In genomic region chr22:35064664-35065063, GRCh38 we compare ENCODE assay signal across 13 cellular contexts. TPM values are rescaled to one million over a fixed set of nuclear protein-coding genes. Genes with fewer than 3 reads are reported as not detected.
DNase-seq lines count a peak whose midpoint lies in the region; ATAC-seq and TF ChIP-seq lines count a peak whose summit lies in the region.
"Had no signal": no experiment of that assay in that cellular context is flagged by ENCODE, and none has a peak within 500 bp of the region (broad histone marks: within the 10 kb centered on the region; RNA-seq: fewer than 3 reads in every experiment).

No MANE protein-coding gene starts in this region.

- H3K9me3 Mint-ChIP-seq in stimulated activated naive CD8-positive, alpha-beta T cell treated with anti-CD3 and anti-CD28 coated beads, Interleukin-15, amount 100 ng/mL, for 72 hours, result peaks cover 0 to 5% of the 10 kb centered on the region in 2 donors
- no peaks in the 10 kb centered on the region for H3K9me3 Mint-ChIP-seq in activated T-helper 17 cell treated with anti-CD3 and anti-CD28 coated beads, Interleukin-2, amount 50 U/mL, for 72 hours
- H3K9me3 Mint-ChIP-seq: activated CD4-positive, alpha-beta T cell treated with anti-CD3 and anti-CD28 coated beads, Interleukin-2, amount 10 ng/mL, durations not matched to agents 7 days and 5 days had no signal

- no peak for TF ChIP-seq CTCF in heart right ventricle (IDR thresholded peaks at IDR 0.05)

- peaks cover 5% of the 10 kb centered on the region for H3K4me1 Mint-ChIP-seq in stimulated activated naive CD8-positive, alpha-beta T cell treated with anti-CD3 and anti-CD28 coated beads, Interleukin-15, amount 100 ng/mL, for 72 hours
- H3K4me1 Mint-ChIP-seq in activated T-helper 17 cell treated with anti-CD3 and anti-CD28 coated beads, Interleukin-2, amount 50 U/mL, for 72 hours, result no peaks in the 10 kb centered on the region

- no peaks in the 10 kb centered on the region for H3K36me3 ChIP-seq in heart right ventricle
- H3K36me3 ChIP-seq: adrenal gland, vagina had no signal

- no peak overlapping the region for H3K27ac Mint-ChIP-seq in stimulated activated naive CD8-positive, alpha-beta T cell treated with anti-CD3 and anti-CD28 coated beads, Interleukin-15, amount 100 ng/mL, for 72 hours
- no peak overlapping the region for H3K27ac Mint-ChIP-seq in activated T-helper 17 cell treated with anti-CD3 and anti-CD28 coated beads, Interleukin-2, amount 50 U/mL, for 72 hours
- H3K27ac Mint-ChIP-seq: activated CD4-positive, alpha-beta T cell treated with anti-CD3 and anti-CD28 coated beads, Interleukin-2, amount 10 ng/mL, durations not matched to agents 7 days and 5 days had no signal

- H3K4me1 ChIP-seq in heart right ventricle, result no peaks in the 10 kb centered on the region
- H3K4me1 ChIP-seq: adrenal gland, vagina had no signal

- H3K27ac ChIP-seq in heart right ventricle, result no peak overlapping the region
- H3K27ac ChIP-seq: adrenal gland, vagina had no signal

- peaks cover 0 to 13% (median 0%) of the 10 kb centered on the region in 7 donors for H3K27me3 ChIP-seq in heart right ventricle
- H3K27me3 ChIP-seq: adrenal gland, vagina had no signal

- WGBS in heart right ventricle, 2 donors, result 96 to 100% methylated on average over 1 of the region's 1 CpG

- H3K27me3 Mint-ChIP-seq in stimulated activated naive CD8-positive, alpha-beta T cell treated with anti-CD3 and anti-CD28 coated beads, Interleukin-15, amount 100 ng/mL, for 72 hours, result peaks cover 6% of the 10 kb centered on the region
- H3K27me3 Mint-ChIP-seq in activated T-helper 17 cell treated with anti-CD3 and anti-CD28 coated beads, Interleukin-2, amount 50 U/mL, for 72 hours, result peaks cover 8% of the 10 kb centered on the region
- H3K27me3 Mint-ChIP-seq: activated CD4-positive, alpha-beta T cell treated with anti-CD3 and anti-CD28 coated beads, Interleukin-2, amount 10 ng/mL, durations not matched to agents 7 days and 5 days had no signal

- H3K36me3 Mint-ChIP-seq in activated T-helper 17 cell treated with anti-CD3 and anti-CD28 coated beads, Interleukin-2, amount 50 U/mL, for 72 hours (ENCODE audit: low read depth), result no peaks in the 10 kb centered on the region

- intact Hi-C loops in heart right ventricle (cut with DNase I), result no loop called here

- no peak overlapping the region for H3K4me3 ChIP-seq in heart right ventricle
- H3K4me3 ChIP-seq: adrenal gland, vagina had no signal

- H3K9me3 ChIP-seq in heart right ventricle, result peaks cover 0 to 5% (median 0%) of the 10 kb centered on the region in 11 donors
- H3K9me3 ChIP-seq: adrenal gland, vagina had no signal

- ATAC-seq in stimulated activated naive CD8-positive, alpha-beta T cell treated with anti-CD3 and anti-CD28 coated beads, Interleukin-15, amount 100 ng/mL, for 72 hours, result peak; percentile 52
- ATAC-seq in stimulated activated naive CD8-positive, alpha-beta T cell treated with anti-CD3 and anti-CD28 coated beads, Interleukin-15, Interleukin-2, amounts not matched to agents 100 U/mL and 50 U/mL, for 24 hours, result no peak
- peak; percentile 69 for ATAC-seq in HG03432 (IDR thresholded peaks at IDR 0.05; ENCODE audit: unreplicated experiment)
- ATAC-seq in activated T-helper 17 cell treated with anti-CD3 and anti-CD28 coated beads, Interleukin-2, amount 50 U/mL, for 72 hours (replicated peaks), result peak; percentile 63
- ATAC-seq in heart right ventricle, result no peak

- no peak for DNase-seq in stimulated activated naive CD8-positive, alpha-beta T cell treated with anti-CD3 and anti-CD28 coated beads, Interleukin-15, amount 100 ng/mL, for 72 hours
- DNase-seq in stimulated activated naive CD8-positive, alpha-beta T cell treated with anti-CD3 and anti-CD28 coated beads, Interleukin-15, Interleukin-2, amounts not matched to agents 100 U/mL and 50 U/mL, for 24 hours, result no peak
- DNase-seq in AG20443 (ENCODE audit: low spot score), result no peak
- DNase-seq in SK-N-DZ (ENCODE audit: low spot score), result no peak
- DNase-seq in KG1 (lab: John Stamatoyannopoulos, UW), result no peak
- no peak for DNase-seq in heart right ventricle
- DNase-seq: activated CD4-positive, alpha-beta T cell treated with anti-CD3 and anti-CD28 coated beads, Interleukin-2, amount 10 ng/mL, durations not matched to agents 7 days and 5 days; adrenal gland had no signal

- no peak overlapping the region for H3K4me3 Mint-ChIP-seq in stimulated activated naive CD8-positive, alpha-beta T cell treated with anti-CD3 and anti-CD28 coated beads, Interleukin-15, amount 100 ng/mL, for 72 hours
- no peak overlapping the region for H3K4me3 Mint-ChIP-seq in activated T-helper 17 cell treated with anti-CD3 and anti-CD28 coated beads, Interleukin-2, amount 50 U/mL, for 72 hours
- H3K4me3 Mint-ChIP-seq: activated CD4-positive, alpha-beta T cell treated with anti-CD3 and anti-CD28 coated beads, Interleukin-2, amount 10 ng/mL, durations not matched to agents 7 days and 5 days had no signal

RNA-seq across cellular contexts. Expression of gene ISX, which starts 1.3 kb away (rescaled TPM):
- total RNA-seq in activated T-helper 17 cell treated with anti-CD3 and anti-CD28 coated beads, Interleukin-2, amount 50 U/mL, for 72 hours, result not detected
- polyA plus RNA-seq in SK-N-DZ (2014; cell fraction: cytosol; rRNA removed), result not detected in 2 replicates
- polyA plus RNA-seq in SK-N-DZ (2014; cell fraction: nucleus; rRNA removed), result not detected in 2 replicates
- not detected for total RNA-seq in heart right ventricle
- not detected for polyA plus RNA-seq in heart right ventricle
- total RNA-seq: activated CD4-positive, alpha-beta T cell treated with anti-CD3 and anti-CD28 coated beads, Interleukin-2, amount 10 ng/mL, durations not matched to agents 7 days and 5 days; LHCN-M2; omental fat pad; vagina had no signal
- polyA plus RNA-seq: adrenal gland had no signal

Comparison
In these comparisons a context has a peak if more than half of its experiments do, and no peak if none do; other contexts are left out.
1. ATAC-seq: peak in stimulated activated naive CD8-positive, alpha-beta T cell treated with anti-CD3 and anti-CD28 coated beads, Interleukin-15, amount 100 ng/mL, for 72 hours (single experiment), HG03432 (single experiment) and activated T-helper 17 cell treated with anti-CD3 and anti-CD28 coated beads, Interleukin-2, amount 50 U/mL, for 72 hours (single experiment); none in stimulated activated naive CD8-positive, alpha-beta T cell treated with anti-CD3 and anti-CD28 coated beads, Interleukin-15, Interleukin-2, amounts not matched to agents 100 U/mL and 50 U/mL, for 24 hours (single experiment) and heart right ventricle (0 of 8).